9 cellular contexts compared by ENCODE assay signal in the genomic region with DNA sequence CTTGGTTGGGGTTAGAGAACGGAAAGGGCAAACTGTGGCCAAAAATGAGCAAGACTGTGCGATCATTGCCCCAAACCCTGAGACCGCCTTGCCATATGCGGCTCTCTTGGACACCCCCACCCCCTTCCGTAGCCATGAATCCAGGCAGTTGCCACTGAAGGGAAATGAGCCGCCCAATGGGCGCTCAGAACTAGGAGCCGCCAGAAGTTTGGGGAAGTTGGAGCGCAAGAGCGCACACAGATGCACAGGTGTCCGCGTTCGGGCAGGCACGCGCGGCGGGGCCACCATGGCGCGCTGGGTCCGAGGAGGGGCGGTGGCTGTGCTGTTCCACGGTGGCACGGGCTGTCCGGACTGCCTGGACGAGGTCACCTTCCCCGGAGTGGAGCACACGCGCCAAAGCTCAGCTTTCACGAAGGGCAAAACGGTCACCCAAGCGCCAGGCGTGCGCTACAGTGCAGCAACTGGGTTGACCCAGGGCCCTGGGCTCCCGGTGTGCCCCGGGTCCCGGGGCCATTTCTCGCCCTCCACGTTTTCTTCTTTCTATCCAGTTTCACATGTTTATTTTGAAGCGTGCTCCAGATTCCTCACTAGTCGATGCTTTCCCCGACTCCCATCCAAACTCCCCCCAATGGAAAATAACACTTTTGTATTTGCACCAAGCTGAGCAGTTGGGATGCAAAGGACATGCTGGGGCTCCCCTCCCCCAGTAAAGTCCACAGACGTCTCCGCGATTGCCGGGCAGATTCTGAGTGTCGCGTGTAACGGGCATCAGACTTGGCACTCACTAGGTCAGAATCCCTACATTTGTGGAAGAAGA. TPM values are rescaled to one million over a fixed set of nuclear protein-coding genes. Genes with fewer than 3 reads are reported as not detected.
DNase-seq lines count a peak whose midpoint lies in the region; ATAC-seq and TF ChIP-seq lines count a peak whose summit lies in the region.
"Had no signal": no experiment of that assay in that cellular context is flagged by ENCODE, and none has a peak within 500 bp of the region (broad histone marks: within the 10 kb centered on the region; RNA-seq: fewer than 3 reads in every experiment).

No MANE protein-coding gene starts in this region.

- no peaks in the 10 kb centered on the region for H3K4me1 ChIP-seq in mucosa of descending colon (ENCODE audit: low read depth)
- H3K4me1 ChIP-seq in uterus = peaks cover 0 to 9% of the 10 kb centered on the region in 2 donors
- no peaks in the 10 kb centered on the region for H3K4me1 ChIP-seq in MM.1S (ENCODE audit: low read length)

- H3K36me3 ChIP-seq in mucosa of descending colon (ENCODE audit: low read depth) (no peaks in the 10 kb centered on the region), uterus (no peaks in the 10 kb centered on the region), MM.1S (replicated peaks; ENCODE audit: insufficient read depth, low read length) (no peaks in the 10 kb centered on the region)

- no peaks in the 10 kb centered on the region for H3K9me2 ChIP-seq in MM.1S (replicated peaks; ENCODE audit: insufficient read depth, low read length)

- H3K9me3 ChIP-seq in mucosa of descending colon (no peaks in the 10 kb centered on the region), uterus (no peaks in the 10 kb centered on the region), MM.1S (replicated peaks; ENCODE audit: insufficient read depth, low read length) (no peaks in the 10 kb centered on the region)

- H3K4me2 ChIP-seq in MM.1S (ENCODE audit: low read depth, low read length) = no peak overlapping the region

- peaks cover 1 to 2% of the 10 kb centered on the region in 2 donors for H3K36me3 Mint-ChIP-seq in activated T-cell treated with anti-CD3 and anti-CD28 coated beads, Interleukin-2, amount 50 U/mL, for 72 hours (ENCODE audit: insufficient read depth in 2 of 2)
- no peaks in the 10 kb centered on the region for H3K36me3 Mint-ChIP-seq in effector memory CD8-positive, alpha-beta T cell (ENCODE audit: insufficient read depth)

- H3K27me3 ChIP-seq in uterus (peaks cover 8 to 38% of the 10 kb centered on the region in 2 donors), MM.1S (replicated peaks; ENCODE audit: insufficient read depth, low read length) (no peaks in the 10 kb centered on the region)

- H3F3A ChIP-seq in MM.1S (ENCODE audit: insufficient read depth, low read length) = no peaks in the 10 kb centered on the region

- peaks cover 38% of the 10 kb centered on the region for H3K27me3 Mint-ChIP-seq in activated T-cell treated with anti-CD3 and anti-CD28 coated beads, Interleukin-2, amount 50 U/mL, for 72 hours (ENCODE audit: low read depth)
- peaks cover 36 to 51% of the 10 kb centered on the region in 2 donors for H3K27me3 Mint-ChIP-seq in effector memory CD8-positive, alpha-beta T cell

- no peak for ATAC-seq in activated T-cell treated with anti-CD3 and anti-CD28 coated beads, Interleukin-2, amount 50 U/mL, for 72 hours (replicated peaks in 1 of 2)
- ATAC-seq in effector memory CD8-positive, alpha-beta T cell (replicated peaks) = no peak
- ATAC-seq in mucosa of descending colon = peak; percentile 10
- no peak for ATAC-seq in HG03097 (IDR thresholded peaks at IDR 0.05; ENCODE audit: low FRiP score, unreplicated experiment)

- H3K27ac Mint-ChIP-seq in activated T-cell treated with anti-CD3 and anti-CD28 coated beads, Interleukin-2, amount 50 U/mL, for 72 hours = no peak overlapping the region
- H3K27ac Mint-ChIP-seq in effector memory CD8-positive, alpha-beta T cell = no peak overlapping the region

- H3K9ac ChIP-seq in MM.1S (ENCODE audit: low read length) = no peak overlapping the region

- H4K20me1 ChIP-seq in MM.1S (ENCODE audit: insufficient read depth, low read length) = no peaks in the 10 kb centered on the region

- H3K4me3 Mint-ChIP-seq in activated T-cell treated with anti-CD3 and anti-CD28 coated beads, Interleukin-2, amount 50 U/mL, for 72 hours = peak overlapping the region; percentile 29 to 52
- peak overlapping the region; percentile 15 to 64 for H3K4me3 Mint-ChIP-seq in effector memory CD8-positive, alpha-beta T cell

- TF ChIP-seq CTCF in mucosa of descending colon (IDR thresholded peaks at IDR 0.05) (no peak), uterus (IDR thresholded peaks at IDR 0.05) (no peak), MM.1S (IDR thresholded peaks at IDR 0.05; ENCODE audit: low read length) (no peak)

- intact Hi-C loops in mucosa of descending colon (cut with DNase I, micrococcal nuclease) = no loop called here
- intact Hi-C loops in uterus (cut with DNase I; ENCODE audit: low total_unique reads) = no loop called here

- DNase-seq in activated T-cell treated with anti-CD3 and anti-CD28 coated beads, Interleukin-2, amount 50 U/mL, for 72 hours = no peak
- no peak for DNase-seq in activated T-cell treated with anti-CD3 and anti-CD28 coated beads for 4 hours
- DNase-seq in effector memory CD8-positive, alpha-beta T cell = no peak
- DNase-seq in mucosa of descending colon = no peak
- no peak for DNase-seq in uterus
- no peak for DNase-seq in stimulated activated CD4-positive, alpha-beta T cell treated with anti-CD3 and anti-CD28 coated beads, Interleukin-4, amount 100 ng/mL, for 1 hour
- DNase-seq in MM.1S = no peak
- DNase-seq: activated naive CD4-positive, alpha-beta T cell treated with Interleukin-2 at 50 U/mL for 16 hours had no signal

- H3K9me3 Mint-ChIP-seq in activated T-cell treated with anti-CD3 and anti-CD28 coated beads, Interleukin-2, amount 50 U/mL, for 72 hours = peaks cover 0 to 2% of the 10 kb centered on the region in 2 donors
- peaks cover 0 to 6% of the 10 kb centered on the region in 2 donors for H3K9me3 Mint-ChIP-seq in effector memory CD8-positive, alpha-beta T cell

- peaks cover 6% of the 10 kb centered on the region for H3K4me1 Mint-ChIP-seq in activated T-cell treated with anti-CD3 and anti-CD28 coated beads, Interleukin-2, amount 50 U/mL, for 72 hours (ENCODE audit: low read depth)
- H3K4me1 Mint-ChIP-seq in effector memory CD8-positive, alpha-beta T cell (ENCODE audit: low read depth in 2 of 2) = peaks cover 0 to 2% of the 10 kb centered on the region in 2 donors

- peak overlapping the region in 1 of 2 donors; percentile 81 for H3K27ac ChIP-seq in uterus
- H3K27ac ChIP-seq in MM.1S (ENCODE audit: low read length) = no peak overlapping the region

- H3K79me2 ChIP-seq in MM.1S (ENCODE audit: low read length) = no peaks in the 10 kb centered on the region

- H3K4me3 ChIP-seq in mucosa of descending colon = no peak overlapping the region
- H3K4me3 ChIP-seq in uterus = peak overlapping the region; percentile 34 to 60
- H3K4me3 ChIP-seq in MM.1S (ENCODE audit: low read length) = no peak overlapping the region

- TF ChIP-seq POLR2A in uterus (IDR thresholded peaks at IDR 0.05) = no peak

- H2AFZ ChIP-seq in MM.1S (ENCODE audit: low read length) = no peak overlapping the region

RNA-seq across cellular contexts. Expression of a gene that starts 0.9 kb away (rescaled TPM):
- total RNA-seq in activated T-cell treated with anti-CD3 and anti-CD28 coated beads, Interleukin-2, amount 50 U/mL, for 72 hours = not detected
- 10 to 100 TPM in 1 of 3 donors, 1 to 10 TPM in 2; 1.7 to 18.0 (median 1.7) TPM for total RNA-seq in mucosa of descending colon
- total RNA-seq in uterus = 10 to 100 TPM; 13.0 to 73.5 (median 36.4) TPM

Comparison
In these comparisons a context has a peak if more than half of its experiments do, and no peak if none do; other contexts are left out.
1. H3K4me3 ChIP-seq: peak in uterus (2 of 2); none in mucosa of descending colon (single experiment) and MM.1S (single experiment).